ENCODE assay signal across 10 cellular contexts in the genomic region with DNA sequence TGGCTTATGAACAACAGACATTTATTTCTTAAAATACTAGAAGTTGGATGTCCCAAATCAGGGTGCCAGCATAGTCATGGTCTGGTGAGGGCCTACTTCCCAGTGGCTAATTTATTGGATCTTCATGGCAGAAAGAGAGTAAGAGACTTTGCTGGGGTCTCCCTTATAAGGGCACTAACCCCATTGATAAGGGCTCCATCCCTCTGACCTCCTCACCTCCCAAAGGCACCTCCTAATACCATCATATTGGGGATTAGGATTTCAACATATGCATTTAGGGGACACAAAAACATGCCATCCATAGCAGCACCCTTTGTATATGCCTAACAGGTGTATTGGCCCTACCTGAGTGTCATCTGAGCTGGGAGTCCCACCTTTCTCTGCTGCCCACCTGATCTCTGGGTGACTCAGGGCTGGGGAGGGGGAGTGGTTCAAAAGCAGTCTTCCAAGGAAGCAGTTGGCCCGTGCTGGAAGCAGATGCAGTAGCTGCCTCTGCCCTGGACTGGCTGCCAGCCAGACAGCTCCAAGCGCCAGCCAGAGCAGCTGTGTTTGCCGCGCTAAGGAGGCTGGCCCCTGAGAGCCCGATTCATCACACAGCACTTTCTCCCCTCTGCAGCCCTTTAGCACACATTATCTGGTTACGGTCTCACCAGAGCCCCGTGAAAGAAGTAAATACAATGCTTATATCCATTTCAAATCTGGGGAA.
DNase-seq lines count a peak whose midpoint lies in the region; ATAC-seq, FAIRE-seq and TF ChIP-seq lines count a peak whose summit lies in the region.
"Had no signal": no experiment of that assay in that cellular context is flagged by ENCODE, and none has a peak within 500 bp of the region (broad histone marks: within the 10 kb centered on the region; RNA-seq: fewer than 3 reads in every experiment).

No MANE protein-coding gene starts in this region.

- intact Hi-C loops in A673 (cut with micrococcal nuclease; ENCODE audit: unreplicated experiment) = no loop called here

- H3K9me3 ChIP-seq in A673 (ENCODE audit: low read depth, low read length, poor library complexity, severe bottlenecking) = no peaks in the 10 kb centered on the region

- H3K36me3 Mint-ChIP-seq in naive thymus-derived CD8-positive, alpha-beta T cell = no peaks in the 10 kb centered on the region

- DNase-seq in A673 (ENCODE audit: low spot score) = peak; percentile 68
- peak; percentile 27 for DNase-seq in NCI-H1417 treated with DMSO at 0.1 percent for 48 hours (lab: John Stamatoyannopoulos, UW)
- peak; percentile 79 for DNase-seq in astrocyte of the spinal cord (ENCODE audit: low read depth, low spot score)
- peak; percentile 11 for DNase-seq in left kidney (ENCODE audit: low read depth, low spot score)
- DNase-seq in NCI-H226 = no peak
- DNase-seq in naive thymus-derived CD8-positive, alpha-beta T cell = no peak
- no peak for DNase-seq in RCC 7860 (ENCODE audit: low spot score)
- no peak for DNase-seq in activated naive CD4-positive, alpha-beta T cell (lab: John Stamatoyannopoulos, UW)
- DNase-seq: activated T-cell treated with anti-CD3 and anti-CD28 coated beads, Interleukin-2, amount 50 U/mL, for 48 hours had no signal

- in situ Hi-C loops in astrocyte of the spinal cord (cut with HindIII; ENCODE audit: low sequenced_read_pairs) = no loop called here

- CTCF ChIA-PET in A673 (lab: Charles Lee) = no interaction called here

- POLR2A ChIA-PET in A673 (lab: Charles Lee; ENCODE audit: low non-redundant PET) = no interaction called here
- POLR2A ChIA-PET in naive thymus-derived CD8-positive, alpha-beta T cell (lab: Charles Lee) = no interaction called here

- H3K4me3 ChIP-seq in A673 (ENCODE audit: low read depth, low read length, poor library complexity, severe bottlenecking) (no peak overlapping the region), astrocyte of the spinal cord (ENCODE audit: low read depth, low read length) (no peak overlapping the region)

- H3K27ac ChIP-seq in A673 (ENCODE audit: low read depth, low read length, poor library complexity, severe bottlenecking) = no peak overlapping the region

- no peak overlapping the region for H3K4me3 Mint-ChIP-seq in naive thymus-derived CD8-positive, alpha-beta T cell
- H3K4me3 Mint-ChIP-seq: B cell had no signal

- ATAC-seq in naive thymus-derived CD8-positive, alpha-beta T cell = no peak

- no peaks in the 10 kb centered on the region for H3K27me3 ChIP-seq in A673 (replicated peaks; ENCODE audit: insufficient read depth, low read depth, low read length, poor library complexity)

- no TSS peak for BruUV-seq in A673 (replicated peaks; lab: Mats Ljungman, UMichigan)

- no peak for TF ChIP-seq CTCF in A673 (conservative IDR thresholded peaks at IDR 0.05; ENCODE audit: low read depth, low read length)
- no peak for TF ChIP-seq CTCF in astrocyte of the spinal cord (IDR thresholded peaks at IDR 0.05; ENCODE audit: low read depth, low read length)

- peaks cover 0 to 6% (median 0%) of the 10 kb centered on the region in 9 donors for H3K9me3 Mint-ChIP-seq in naive thymus-derived CD8-positive, alpha-beta T cell

- H3K27me3 Mint-ChIP-seq in naive thymus-derived CD8-positive, alpha-beta T cell = peaks cover 0 to 4% (median 0%) of the 10 kb centered on the region in 5 donors
- H3K27me3 Mint-ChIP-seq: B cell had no signal

- H3K4me1 Mint-ChIP-seq in naive thymus-derived CD8-positive, alpha-beta T cell = peaks cover 0 to 17% (median 6%) of the 10 kb centered on the region in 4 donors

- FAIRE-seq in RCC 7860 (lab: Jason Lieb, UNC) = no peak

- H3K4me1 ChIP-seq in A673 (ENCODE audit: insufficient read depth, low read length, poor library complexity, severe bottlenecking) = peaks cover 2% of the 10 kb centered on the region

- H3K27ac Mint-ChIP-seq in naive thymus-derived CD8-positive, alpha-beta T cell = peak overlapping the region in 1 of 10 donors; percentile 10
- H3K27ac Mint-ChIP-seq: B cell had no signal

- H3K36me3 ChIP-seq in A673 (ENCODE audit: insufficient read depth, low read length, poor library complexity, severe bottlenecking) = no peaks in the 10 kb centered on the region

Comparison
In these comparisons a context has a peak if more than half of its experiments do, and no peak if none do; other contexts are left out.
1. DNase-seq: peak in A673 (single experiment), NCI-H1417 treated with DMSO at 0.1 percent for 48 hours (single experiment), astrocyte of the spinal cord (single experiment) and left kidney (single experiment); none in NCI-H226 (single experiment), naive thymus-derived CD8-positive, alpha-beta T cell (0 of 10), RCC 7860 (single experiment) and activated naive CD4-positive, alpha-beta T cell (0 of 4).